Comparison of ENCODE assay signal across 24 cellular contexts in genomic region chr4:26120098-26120795, GRCh38.
DNase-seq lines count a peak whose midpoint lies in the region; ATAC-seq lines count a peak whose summit lies in the region.
"Had no signal": no experiment of that assay in that cellular context is flagged by ENCODE, and none has a peak within 500 bp of the region (broad histone marks: within the 10 kb centered on the region; RNA-seq: fewer than 3 reads in every experiment).

No MANE protein-coding gene starts in this region.

- no peak for DNase-seq in activated T-cell treated with anti-CD3 and anti-CD28 coated beads, Interleukin-2, amount 50 U/mL, for 72 hours
- DNase-seq in activated T-cell treated with anti-CD3 and anti-CD28 coated beads, Interleukin-2, amount 50 U/mL, for 48 hours: no peak
- peak; percentile 28 for DNase-seq in NCI-H345 (lab: John Stamatoyannopoulos, UW)
- peak; percentile 70 for DNase-seq in fibroblast of gingiva (ENCODE audit: low read depth)
- no peak for DNase-seq in stimulated activated CD4-positive, alpha-beta T cell treated with anti-CD3 and anti-CD28 coated beads, Interleukin-1b, Interleukin-23, amount 100 ng/mL, for 48 hours
- no peak for DNase-seq in NCI-H446 (lab: John Stamatoyannopoulos, UW)
- DNase-seq: activated CD4-positive, alpha-beta T cell treated with anti-CD3 and anti-CD28 coated beads, Interleukin-2, amount 50 U/mL, for 48 hours; activated CD8-positive, alpha-beta memory T cell treated with anti-CD3 and anti-CD28 coated beads, Interleukin-2, amount 50 U/mL, for 4 hours; activated naive CD8-positive, alpha-beta T cell treated with anti-CD3 and anti-CD28 coated beads for 36 hours; Calu3; cerebellar nuclear complex; EL; gastrocnemius medialis; H9; immature natural killer cell; left ventricle myocardium superior; naive thymus-derived CD4-positive, alpha-beta T cell; NCI-H1417 treated with DMSO at 0.1 percent for 48 hours; NCI-H774; stimulated activated CD4-positive, alpha-beta T cell treated with anti-CD3 and anti-CD28 coated beads, Interleukin-4, amount 100 ng/mL, for 4 hours; stimulated activated naive CD4-positive, alpha-beta T cell had no signal

- H3K27ac Mint-ChIP-seq in activated T-cell treated with anti-CD3 and anti-CD28 coated beads, Interleukin-2, amount 50 U/mL, for 72 hours: peak overlapping the region; percentile 70
- H3K27ac Mint-ChIP-seq: activated naive CD8-positive, alpha-beta T cell treated with anti-CD3 and anti-CD28 coated beads for 36 hours; H9; immature natural killer cell; naive thymus-derived CD4-positive, alpha-beta T cell had no signal

- no peaks in the 10 kb centered on the region for H3K4me1 Mint-ChIP-seq in activated T-cell treated with anti-CD3 and anti-CD28 coated beads, Interleukin-2, amount 50 U/mL, for 72 hours (ENCODE audit: low read depth)
- H3K4me1 Mint-ChIP-seq: activated naive CD8-positive, alpha-beta T cell treated with anti-CD3 and anti-CD28 coated beads for 36 hours; H9; IgD-negative memory B cell; naive thymus-derived CD4-positive, alpha-beta T cell had no signal

- peaks cover 60% of the 10 kb centered on the region for H3K27me3 Mint-ChIP-seq in activated T-cell treated with anti-CD3 and anti-CD28 coated beads, Interleukin-2, amount 50 U/mL, for 72 hours (ENCODE audit: low read depth)

- no peaks in the 10 kb centered on the region for H3K36me3 Mint-ChIP-seq in activated T-cell treated with anti-CD3 and anti-CD28 coated beads, Interleukin-2, amount 50 U/mL, for 72 hours (ENCODE audit: insufficient read depth in 2 of 2)
- H3K36me3 Mint-ChIP-seq: activated naive CD8-positive, alpha-beta T cell treated with anti-CD3 and anti-CD28 coated beads for 36 hours; IgD-negative memory B cell; immature natural killer cell had no signal

- peaks cover 0 to 9% of the 10 kb centered on the region in 2 donors for H3K9me3 Mint-ChIP-seq in activated T-cell treated with anti-CD3 and anti-CD28 coated beads, Interleukin-2, amount 50 U/mL, for 72 hours
- H3K9me3 Mint-ChIP-seq: activated naive CD8-positive, alpha-beta T cell treated with anti-CD3 and anti-CD28 coated beads for 36 hours; H9 had no signal

- ATAC-seq in activated T-cell treated with anti-CD3 and anti-CD28 coated beads, Interleukin-2, amount 50 U/mL, for 72 hours (replicated peaks in 1 of 2): no peak
- no peak for ATAC-seq in HG03460 (IDR thresholded peaks at IDR 0.05; ENCODE audit: unreplicated experiment)
- ATAC-seq: gastrocnemius medialis; left ventricle myocardium superior; naive thymus-derived CD4-positive, alpha-beta T cell; Right ventricle myocardium inferior had no signal

- no peak overlapping the region for H3K4me3 Mint-ChIP-seq in activated T-cell treated with anti-CD3 and anti-CD28 coated beads, Interleukin-2, amount 50 U/mL, for 72 hours
- H3K4me3 Mint-ChIP-seq: activated naive CD8-positive, alpha-beta T cell treated with anti-CD3 and anti-CD28 coated beads for 36 hours; H9; IgD-negative memory B cell; immature natural killer cell; naive thymus-derived CD4-positive, alpha-beta T cell had no signal

Comparison
In these comparisons a context has a peak if more than half of its experiments do, and no peak if none do; other contexts are left out.
1. DNase-seq: peak in NCI-H345 (single experiment) and fibroblast of gingiva (single experiment); none in activated T-cell treated with anti-CD3 and anti-CD28 coated beads, Interleukin-2, amount 50 U/mL, for 72 hours (0 of 2), activated T-cell treated with anti-CD3 and anti-CD28 coated beads, Interleukin-2, amount 50 U/mL, for 48 hours (0 of 2), stimulated activated CD4-positive, alpha-beta T cell treated with anti-CD3 and anti-CD28 coated beads, Interleukin-1b, Interleukin-23, amount 100 ng/mL, for 48 hours (single experiment) and NCI-H446 (0 of 2).